In genomic region chr20:49747707-49748524, GRCh38 we compare ENCODE assay signal across 1 cellular context.
TF ChIP-seq lines count a peak whose summit lies in the region.

No MANE protein-coding gene starts in this region.

TF ChIP-seq in K562, 482 proteins besides CTCF, POLR2A, EP300 and RAD21 (continued from another document and continues in another):
- TF ChIP-seq HBP1 (CRISPR knock-in tag; IDR thresholded peaks at IDR 0.05): 0 out of 2 replicates have a peak, but pooled peaks have one; percentile 45
- no peak for TF ChIP-seq HIVEP1 (CRISPR knock-in tag; IDR thresholded peaks at IDR 0.05)
- TF ChIP-seq NR2C1 (IDR thresholded peaks at IDR 0.05): no peak
- TF ChIP-seq NR2C1 (tag; IDR thresholded peaks at IDR 0.05): peak; percentile 20; the same call in 1 of the 2 replicates
- TF ChIP-seq ZNF766 (CRISPR knock-in tag; conservative IDR thresholded peaks at IDR 0.05): 0 out of 2 replicates have a peak, but pooled peaks have one; percentile 51
- peak; percentile 34; the same call in 1 of the 2 replicates for TF ChIP-seq SMARCE1 (IDR thresholded peaks at IDR 0.05)
- peak; percentile 49; the same call in 1 of the 2 replicates for TF ChIP-seq FOSL1 (tag; conservative IDR thresholded peaks at IDR 0.05)
- peak; percentile 77; the same call in 1 of the 2 replicates for TF ChIP-seq MTA3 (IDR thresholded peaks at IDR 0.05; ENCODE audit: borderline replicate concordance)
- TF ChIP-seq ARNT (IDR thresholded peaks at IDR 0.05): peak in 1 of 2 experiments; percentile 52; a peak in 1 of 4 replicates
- peak; percentile 54; the same call in 1 of the 2 replicates for TF ChIP-seq CXXC5 (CRISPR knock-in tag; IDR thresholded peaks at IDR 0.05)
- TF ChIP-seq USF1 (CRISPR knock-in tag; IDR thresholded peaks at IDR 0.05): no peak
- peak; percentile 52 for TF ChIP-seq TCF3 (CRISPR knock-in tag; IDR thresholded peaks at IDR 0.05)
- peak; percentile 66 for TF ChIP-seq NCOR1 (IDR thresholded peaks at IDR 0.05)
- TF ChIP-seq GTF2A2 (tag; IDR thresholded peaks at IDR 0.05): peak; percentile 53; the same call in 1 of the 2 replicates
- TF ChIP-seq MECOM (CRISPR knock-in tag; IDR thresholded peaks at IDR 0.05): peak; percentile 78; the same call in 1 of the 2 replicates
- 0 out of 2 replicates have a peak, but pooled peaks have one; percentile 25 for TF ChIP-seq ESRRA (IDR thresholded peaks at IDR 0.05; ENCODE audit: borderline replicate concordance, low read depth)
- peak; percentile 41 for TF ChIP-seq TAL1 (IDR thresholded peaks at IDR 0.05)
- TF ChIP-seq SPI1 (IDR thresholded peaks at IDR 0.05; ENCODE audit: borderline replicate concordance, low read depth, low read length): 0 out of 2 replicates have a peak, but pooled peaks have one; percentile 5
- peak; percentile 58; the same call in 1 of the 2 replicates for TF ChIP-seq CREM (IDR thresholded peaks at IDR 0.05; ENCODE audit: low read depth)
- TF ChIP-seq ZNF584 (CRISPR knock-in tag; IDR thresholded peaks at IDR 0.05; ENCODE audit: low read depth): no peak
- peak; percentile 62 for TF ChIP-seq RBM25 (IDR thresholded peaks at IDR 0.05; ENCODE audit: low read depth, low read length, severe bottlenecking)
- no peak for TF ChIP-seq NRF1 (conservative IDR thresholded peaks at IDR 0.05 in 1 of 2, IDR thresholded peaks at IDR 0.05 in 1 of 2)
- peak; percentile 25; the same call in 1 of the 2 replicates for TF ChIP-seq ZEB2 (IDR thresholded peaks at IDR 0.05)
- 0 out of 2 replicates have a peak, but pooled peaks have one; percentile 53 for TF ChIP-seq ZNF592 (IDR thresholded peaks at IDR 0.05)
- TF ChIP-seq NR4A1 (CRISPR knock-in tag; IDR thresholded peaks at IDR 0.05): no peak
- peak; percentile 53; the same call in 1 of the 2 replicates for TF ChIP-seq NR4A1 (tag; IDR thresholded peaks at IDR 0.05)
- no peak for TF ChIP-seq HNRNPH1 (optimal IDR thresholded peaks at IDR 0.05; ENCODE audit: low read depth, low read length)
- TF ChIP-seq HDAC2 (IDR thresholded peaks at IDR 0.05): peak; percentile 68; the same call in 1 of the 2 replicates
- TF ChIP-seq DPF2 (IDR thresholded peaks at IDR 0.05): peak; percentile 76
- TF ChIP-seq BCOR (IDR thresholded peaks at IDR 0.05): peak; percentile 63
- no peak for TF ChIP-seq POLR2H (tag; IDR thresholded peaks at IDR 0.05; ENCODE audit: low read depth)
- 0 out of 2 replicates have a peak, but pooled peaks have one; percentile 24 for TF ChIP-seq SMARCA5 (IDR thresholded peaks at IDR 0.05)
- peak; percentile 76 for TF ChIP-seq SOX6 (IDR thresholded peaks at IDR 0.05)
- TF ChIP-seq HCFC1 (IDR thresholded peaks at IDR 0.05; ENCODE audit: low read depth, low read length): no peak
- peak; percentile 76 for TF ChIP-seq ARID1B (IDR thresholded peaks at IDR 0.05)
- no peak for TF ChIP-seq ZNF239 (CRISPR knock-in tag; IDR thresholded peaks at IDR 0.05)
- 0 out of 2 replicates have a peak, but pooled peaks have one; percentile 14 for TF ChIP-seq GATAD2A (IDR thresholded peaks at IDR 0.05)
- TF ChIP-seq ATF7 (IDR thresholded peaks at IDR 0.05): peak; percentile 71
- TF ChIP-seq U2AF1 (optimal IDR thresholded peaks at IDR 0.05; ENCODE audit: low read depth, low read length): no peak
- no peak for TF ChIP-seq CCAR2 (IDR thresholded peaks at IDR 0.05; ENCODE audit: low read depth, low read length)
- TF ChIP-seq TEAD1 (CRISPR knock-in tag; IDR thresholded peaks at IDR 0.05): peak in 1 of 2 experiments; percentile 47; a peak in 1 of 4 replicates
- no peak for TF ChIP-seq SETDB1 (IDR thresholded peaks at IDR 0.05; ENCODE audit: low read length)
- TF ChIP-seq HOXB6 (CRISPR knock-in tag; IDR thresholded peaks at IDR 0.05; ENCODE audit: borderline replicate concordance): no peak
- TF ChIP-seq RCOR1 (IDR thresholded peaks at IDR 0.05; ENCODE audit: borderline replicate concordance in 1 of 2, low read depth in 2 of 2, low read length in 2 of 2): peak in 1 of 2 experiments; percentile 87; a peak in 2 of 4 replicates
- TF ChIP-seq ZNF407 (IDR thresholded peaks at IDR 0.05; ENCODE audit: low read depth): no peak
- 0 out of 2 replicates have a peak, but pooled peaks have one; percentile 49 for TF ChIP-seq ELF4 (CRISPR knock-in tag; IDR thresholded peaks at IDR 0.05)
- TF ChIP-seq RREB1 (CRISPR knock-in tag; IDR thresholded peaks at IDR 0.05): peak; percentile 67; the same call in 1 of the 2 replicates
- no peak for TF ChIP-seq HMG20B (CRISPR knock-in tag; IDR thresholded peaks at IDR 0.05)
- no peak for TF ChIP-seq DIDO1 (tag; IDR thresholded peaks at IDR 0.05; ENCODE audit: low read depth)
